1 cellular context compared by ENCODE assay signal in the genomic region with DNA sequence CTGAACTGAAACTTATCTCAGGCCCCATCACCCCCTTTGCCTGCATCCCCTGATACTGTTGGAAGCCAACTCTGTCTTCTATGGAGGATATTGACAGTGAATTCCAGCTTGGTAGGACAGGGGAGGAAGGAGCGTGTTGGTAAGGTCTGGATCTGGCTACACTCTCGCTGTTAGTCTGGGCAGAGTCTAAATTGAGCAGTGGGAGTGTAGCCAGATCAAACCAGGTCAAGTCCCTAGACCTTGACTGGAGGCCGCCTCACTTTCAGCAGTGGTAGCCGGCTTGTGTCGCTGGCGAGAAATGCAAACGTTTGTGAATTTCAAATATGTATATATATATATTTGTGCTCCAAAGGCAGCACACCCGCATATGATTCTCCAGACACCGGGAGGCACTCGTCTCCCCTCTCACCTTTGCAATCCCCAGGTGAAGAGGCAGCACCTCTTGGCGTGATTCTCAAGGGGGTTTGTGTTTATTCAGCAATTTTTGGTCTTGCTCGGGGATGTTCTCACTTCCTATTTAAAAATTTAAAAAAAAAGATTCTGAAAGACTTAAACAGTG.
TF ChIP-seq lines count a peak whose summit lies in the region.

No MANE protein-coding gene starts in this region.

TF ChIP-seq in GM12878, 131 proteins besides CTCF, POLR2A, EP300 and RAD21:
- no peak for TF ChIP-seq CREB1 (IDR thresholded peaks at IDR 0.05; ENCODE audit: low read depth)
- TF ChIP-seq, protein P1, sequence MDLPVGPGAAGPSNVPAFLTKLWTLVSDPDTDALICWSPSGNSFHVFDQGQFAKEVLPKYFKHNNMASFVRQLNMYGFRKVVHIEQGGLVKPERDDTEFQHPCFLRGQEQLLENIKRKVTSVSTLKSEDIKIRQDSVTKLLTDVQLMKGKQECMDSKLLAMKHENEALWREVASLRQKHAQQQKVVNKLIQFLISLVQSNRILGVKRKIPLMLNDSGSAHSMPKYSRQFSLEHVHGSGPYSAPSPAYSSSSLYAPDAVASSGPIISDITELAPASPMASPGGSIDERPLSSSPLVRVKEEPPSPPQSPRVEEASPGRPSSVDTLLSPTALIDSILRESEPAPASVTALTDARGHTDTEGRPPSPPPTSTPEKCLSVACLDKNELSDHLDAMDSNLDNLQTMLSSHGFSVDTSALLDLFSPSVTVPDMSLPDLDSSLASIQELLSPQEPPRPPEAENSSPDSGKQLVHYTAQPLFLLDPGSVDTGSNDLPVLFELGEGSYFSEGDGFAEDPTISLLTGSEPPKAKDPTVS (IDR thresholded peaks at IDR 0.05; ENCODE audit: low read depth, low read length) = no peak
- TF ChIP-seq BMI1 (IDR thresholded peaks at IDR 0.05; ENCODE audit: borderline replicate concordance) = no peak
- TF ChIP-seq RAD51 (IDR thresholded peaks at IDR 0.05) = no peak
- no peak for TF ChIP-seq EGR1 (IDR thresholded peaks at IDR 0.05; ENCODE audit: borderline replicate concordance in 1 of 2, low read depth in 2 of 2, low read length in 2 of 2)
- no peak for TF ChIP-seq RBBP5 (conservative IDR thresholded peaks at IDR 0.05)
- TF ChIP-seq, protein P2, sequence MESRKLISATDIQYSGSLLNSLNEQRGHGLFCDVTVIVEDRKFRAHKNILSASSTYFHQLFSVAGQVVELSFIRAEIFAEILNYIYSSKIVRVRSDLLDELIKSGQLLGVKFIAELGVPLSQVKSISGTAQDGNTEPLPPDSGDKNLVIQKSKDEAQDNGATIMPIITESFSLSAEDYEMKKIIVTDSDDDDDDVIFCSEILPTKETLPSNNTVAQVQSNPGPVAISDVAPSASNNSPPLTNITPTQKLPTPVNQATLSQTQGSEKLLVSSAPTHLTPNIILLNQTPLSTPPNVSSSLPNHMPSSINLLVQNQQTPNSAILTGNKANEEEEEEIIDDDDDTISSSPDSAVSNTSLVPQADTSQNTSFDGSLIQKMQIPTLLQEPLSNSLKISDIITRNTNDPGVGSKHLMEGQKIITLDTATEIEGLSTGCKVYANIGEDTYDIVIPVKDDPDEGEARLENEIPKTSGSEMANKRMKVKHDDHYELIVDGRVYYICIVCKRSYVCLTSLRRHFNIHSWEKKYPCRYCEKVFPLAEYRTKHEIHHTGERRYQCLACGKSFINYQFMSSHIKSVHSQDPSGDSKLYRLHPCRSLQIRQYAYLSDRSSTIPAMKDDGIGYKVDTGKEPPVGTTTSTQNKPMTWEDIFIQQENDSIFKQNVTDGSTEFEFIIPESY (IDR thresholded peaks at IDR 0.05) = no peak
- TF ChIP-seq POU2F2 (IDR thresholded peaks at IDR 0.05; ENCODE audit: borderline replicate concordance, low read depth, low read length) = no peak
- no peak for TF ChIP-seq DPF2 (IDR thresholded peaks at IDR 0.05)
- no peak for TF ChIP-seq LARP7 (IDR thresholded peaks at IDR 0.05)
- TF ChIP-seq RCOR1 (conservative IDR thresholded peaks at IDR 0.05; ENCODE audit: low read depth, low read length) = no peak
- no peak for TF ChIP-seq NFXL1 (IDR thresholded peaks at IDR 0.05; ENCODE audit: borderline replicate concordance)
- no peak for TF ChIP-seq ZNF274 (IDR thresholded peaks at IDR 0.05; ENCODE audit: insufficient read depth, insufficient read length)
- TF ChIP-seq, protein P3, sequence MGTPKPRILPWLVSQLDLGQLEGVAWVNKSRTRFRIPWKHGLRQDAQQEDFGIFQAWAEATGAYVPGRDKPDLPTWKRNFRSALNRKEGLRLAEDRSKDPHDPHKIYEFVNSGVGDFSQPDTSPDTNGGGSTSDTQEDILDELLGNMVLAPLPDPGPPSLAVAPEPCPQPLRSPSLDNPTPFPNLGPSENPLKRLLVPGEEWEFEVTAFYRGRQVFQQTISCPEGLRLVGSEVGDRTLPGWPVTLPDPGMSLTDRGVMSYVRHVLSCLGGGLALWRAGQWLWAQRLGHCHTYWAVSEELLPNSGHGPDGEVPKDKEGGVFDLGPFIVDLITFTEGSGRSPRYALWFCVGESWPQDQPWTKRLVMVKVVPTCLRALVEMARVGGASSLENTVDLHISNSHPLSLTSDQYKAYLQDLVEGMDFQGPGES (IDR thresholded peaks at IDR 0.05) = no peak
- TF ChIP-seq, protein P4, sequence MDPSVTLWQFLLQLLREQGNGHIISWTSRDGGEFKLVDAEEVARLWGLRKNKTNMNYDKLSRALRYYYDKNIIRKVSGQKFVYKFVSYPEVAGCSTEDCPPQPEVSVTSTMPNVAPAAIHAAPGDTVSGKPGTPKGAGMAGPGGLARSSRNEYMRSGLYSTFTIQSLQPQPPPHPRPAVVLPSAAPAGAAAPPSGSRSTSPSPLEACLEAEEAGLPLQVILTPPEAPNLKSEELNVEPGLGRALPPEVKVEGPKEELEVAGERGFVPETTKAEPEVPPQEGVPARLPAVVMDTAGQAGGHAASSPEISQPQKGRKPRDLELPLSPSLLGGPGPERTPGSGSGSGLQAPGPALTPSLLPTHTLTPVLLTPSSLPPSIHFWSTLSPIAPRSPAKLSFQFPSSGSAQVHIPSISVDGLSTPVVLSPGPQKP (IDR thresholded peaks at IDR 0.05; ENCODE audit: low read depth, low read length) = no peak
- no peak for TF ChIP-seq YBX1 (IDR thresholded peaks at IDR 0.05)
- no peak for TF ChIP-seq ZNF207 (IDR thresholded peaks at IDR 0.05; ENCODE audit: borderline replicate concordance)
